8 cellular contexts compared by ENCODE assay signal in the genomic region with DNA sequence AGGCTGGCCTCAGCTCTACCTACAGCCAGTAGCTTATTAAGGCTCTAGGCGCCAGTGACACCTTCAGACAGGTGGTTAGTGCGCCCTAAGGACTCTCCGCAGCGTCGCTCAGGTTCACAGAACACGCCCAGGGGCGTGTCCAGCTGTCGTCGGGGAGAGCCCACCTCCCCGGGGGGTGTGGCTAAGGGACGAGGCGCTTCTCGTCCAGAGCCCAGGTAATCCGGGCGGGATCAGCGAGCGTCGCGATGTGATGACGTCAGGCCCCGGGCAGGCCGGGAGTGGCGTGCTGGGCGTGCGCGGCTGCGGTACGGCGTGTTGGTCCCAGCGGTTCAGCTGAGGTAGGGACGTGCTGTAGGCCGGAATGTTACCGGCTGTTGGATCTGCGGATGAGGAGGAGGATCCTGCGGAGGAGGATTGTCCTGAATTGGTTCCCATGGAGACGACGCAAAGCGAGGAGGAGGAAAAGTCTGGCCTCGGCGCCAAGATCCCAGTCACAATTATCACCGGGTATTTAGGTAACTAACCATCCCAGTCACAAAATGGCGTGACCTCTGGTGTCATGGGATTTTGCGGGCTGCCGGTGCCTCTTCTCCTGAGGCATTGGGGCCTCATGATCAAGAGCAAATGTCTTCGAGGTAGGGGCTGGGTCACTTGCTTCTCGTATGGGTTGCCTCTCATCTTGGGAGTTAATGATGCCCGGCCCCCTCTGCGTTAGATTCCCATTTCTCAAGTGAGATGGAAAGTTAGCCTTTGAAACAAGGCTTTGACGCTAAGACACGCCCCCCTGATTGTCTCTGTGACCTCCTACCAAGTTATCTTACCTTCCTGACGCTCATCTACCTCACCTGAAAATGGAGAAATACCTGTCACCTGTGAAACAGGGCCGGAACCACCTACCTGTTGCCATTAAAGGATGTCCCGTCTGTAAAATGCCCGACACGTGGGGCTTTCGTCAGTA. TPM values are rescaled to one million over a fixed set of nuclear protein-coding genes. Genes with fewer than 3 reads are reported as not detected.
DNase-seq lines count a peak whose midpoint lies in the region; TF ChIP-seq lines count a peak whose summit lies in the region.
"Not testable (repeated sequence)": the region's sequence is repeated elsewhere in the genome, so short reads cannot be mapped to it uniquely, and the experiment has no call there.

A gene (plus strand): TSS at position 184 of the 958 bp plus-strand sequence. CDS start 178 bp downstream, at position 362.

- not testable (repeated sequence) for H3K4me1 Mint-ChIP-seq in activated naive CD4-positive, alpha-beta T cell treated with anti-CD3 and anti-CD28 coated beads for 36 hours (ENCODE audit: low read depth); endothelial cell (ENCODE audit: unreplicated experiment); progenitor cell of endocrine pancreas (ENCODE audit: low read depth)

- not testable (repeated sequence) for TF ChIP-seq RAD21 in Ishikawa (IDR thresholded peaks at IDR 0.05; ENCODE audit: low read depth)

- DNase-seq in CD1c-positive myeloid dendritic cell (ENCODE audit: extremely low spot score): peak; percentile 1
- peak; percentile 82 for DNase-seq in activated naive CD4-positive, alpha-beta T cell treated with anti-CD3 and anti-CD28 coated beads for 36 hours
- peak; percentile 60 for DNase-seq in endothelial cell (ENCODE audit: low spot score)
- DNase-seq in kidney tubule cell (ENCODE audit: low spot score): peak; percentile 1
- peak; percentile 64 for DNase-seq in progenitor cell of endocrine pancreas (ENCODE audit: low spot score, unreplicated experiment)
- DNase-seq in stimulated activated CD8-positive, alpha-beta memory T cell treated with anti-CD3 and anti-CD28 coated beads, Interleukin-4, amount 100 ng/mL, for 4 hours (ENCODE audit: low read depth in 2 of 2, low spot score in 1 of 2): peak; percentile 38 to 68

- not testable (repeated sequence) for TF ChIP-seq EP300 in Ishikawa (IDR thresholded peaks at IDR 0.05; ENCODE audit: borderline replicate concordance)

- intact Hi-C loops in activated naive CD4-positive, alpha-beta T cell treated with anti-CD3 and anti-CD28 coated beads for 36 hours (cut with micrococcal nuclease): not testable (repeated sequence)

- TF ChIP-seq CTCF in VCaP (conservative IDR thresholded peaks at IDR 0.05); endothelial cell (IDR thresholded peaks at IDR 0.05; ENCODE audit: unreplicated experiment); progenitor cell of endocrine pancreas (IDR thresholded peaks at IDR 0.05; ENCODE audit: unreplicated experiment): not testable (repeated sequence)

- not testable (repeated sequence) for H3K27me3 Mint-ChIP-seq in activated naive CD4-positive, alpha-beta T cell treated with anti-CD3 and anti-CD28 coated beads for 36 hours (ENCODE audit: low read depth); endothelial cell (ENCODE audit: unreplicated experiment); progenitor cell of endocrine pancreas

- H3K36me3 Mint-ChIP-seq in activated naive CD4-positive, alpha-beta T cell treated with anti-CD3 and anti-CD28 coated beads for 36 hours (ENCODE audit: low read depth); endothelial cell (ENCODE audit: low read depth, unreplicated experiment); progenitor cell of endocrine pancreas (ENCODE audit: insufficient read depth): not testable (repeated sequence)

- peak within 1 kb of the TSS; percentile 38; the same call in 1 of the 2 replicates for H3K27ac ChIP-seq in VCaP

- H3K4me3 Mint-ChIP-seq in activated naive CD4-positive, alpha-beta T cell treated with anti-CD3 and anti-CD28 coated beads for 36 hours: peak within 1 kb of the TSS; percentile 86
- H3K4me3 Mint-ChIP-seq in endothelial cell (ENCODE audit: unreplicated experiment) (peak within 1 kb of the TSS; percentile 96), progenitor cell of endocrine pancreas (ENCODE audit: low read depth) (peak within 1 kb of the TSS; percentile 83)

- H3K27ac Mint-ChIP-seq in activated naive CD4-positive, alpha-beta T cell treated with anti-CD3 and anti-CD28 coated beads for 36 hours: peak within 1 kb of the TSS; percentile 88
- peak within 1 kb of the TSS; percentile 94 for H3K27ac Mint-ChIP-seq in endothelial cell (ENCODE audit: unreplicated experiment)
- peak within 1 kb of the TSS; percentile 98 for H3K27ac Mint-ChIP-seq in progenitor cell of endocrine pancreas

- H3K9me3 Mint-ChIP-seq in activated naive CD4-positive, alpha-beta T cell treated with anti-CD3 and anti-CD28 coated beads for 36 hours; endothelial cell (ENCODE audit: unreplicated experiment); progenitor cell of endocrine pancreas (ENCODE audit: low read depth): not testable (repeated sequence)

- CTCF ChIA-PET in activated naive CD4-positive, alpha-beta T cell treated with anti-CD3 and anti-CD28 coated beads for 36 hours (lab: Charles Lee): not testable (repeated sequence)

TF ChIP-seq in Ishikawa, 13 proteins besides CTCF, POLR2A, EP300 and RAD21:
- TF ChIP-seq YY1 (IDR thresholded peaks at IDR 0.05; ENCODE audit: low read depth) (0 out of 2 replicates have a peak, but pooled peaks have one; percentile 14), CREB1 (IDR thresholded peaks at IDR 0.05; ENCODE audit: low read depth) (peak; percentile 50; the same call in 1 of the 2 replicates)

RNA-seq across cellular contexts. Expression of the gene that starts here (rescaled TPM):
- total RNA-seq in activated naive CD4-positive, alpha-beta T cell treated with anti-CD3 and anti-CD28 coated beads for 36 hours: 10 to 100 TPM; 27.2 to 34.2 TPM
- 29.3 TPM for total RNA-seq in endothelial cell (ENCODE audit: unreplicated experiment)
- total RNA-seq in progenitor cell of endocrine pancreas: 53.5 and 57.8 TPM in 2 replicates

Comparison
In these comparisons a context has a peak if more than half of its experiments do, and no peak if none do; other contexts are left out.
1. Peak in every context shown above with its lines: DNase-seq and H3K27ac ChIP-seq.
2. DNase-seq: peak in every context shown above with its lines; median percentile 82 in activated naive CD4-positive, alpha-beta T cell treated with anti-CD3 and anti-CD28 coated beads for 36 hours; 64 in progenitor cell of endocrine pancreas; 60 in endothelial cell; 53 in stimulated activated CD8-positive, alpha-beta memory T cell treated with anti-CD3 and anti-CD28 coated beads, Interleukin-4, amount 100 ng/mL, for 4 hours; 1 in CD1c-positive myeloid dendritic cell; 1 in kidney tubule cell.